8 cellular contexts compared by ENCODE assay signal in the genomic region with DNA sequence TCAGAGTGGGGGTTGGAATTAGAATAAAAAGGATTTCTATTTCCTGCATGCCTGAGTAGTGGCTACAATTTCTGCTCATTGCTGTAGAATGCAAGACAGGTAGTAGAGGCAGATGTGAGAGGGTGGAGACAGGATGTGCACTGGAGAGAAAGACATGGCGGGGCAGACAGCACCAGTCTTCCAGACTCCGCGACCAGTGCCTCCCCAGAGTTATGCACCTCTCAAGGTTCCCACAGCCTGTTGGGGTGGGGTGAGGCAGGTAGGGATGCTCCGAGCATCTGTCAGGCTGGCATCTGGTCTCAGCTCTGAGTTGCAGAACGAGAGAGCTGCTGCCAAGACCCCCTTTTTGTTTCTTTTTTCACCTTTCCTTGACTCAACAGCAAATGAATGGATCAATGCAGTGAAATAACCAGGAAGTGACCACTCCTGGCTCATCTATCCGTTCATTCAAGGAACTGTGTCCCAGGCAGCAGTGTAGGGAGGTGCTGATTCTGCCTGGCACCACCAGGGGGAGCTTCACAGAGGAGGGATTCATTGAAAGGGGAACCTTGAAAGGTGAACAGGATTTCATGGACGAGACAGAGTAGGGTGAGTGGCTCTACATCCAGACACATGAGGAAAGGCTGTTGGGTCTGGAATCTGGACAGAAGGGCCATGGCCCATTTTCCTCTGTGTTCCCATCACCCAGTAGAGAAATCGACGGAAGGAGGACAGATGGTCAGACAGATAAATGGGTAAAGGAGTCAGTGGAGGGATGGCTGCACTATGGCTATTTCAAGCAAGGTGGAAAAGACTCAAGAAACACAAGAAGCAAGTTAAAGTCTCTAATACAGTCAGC. TPM values are rescaled to one million over a fixed set of nuclear protein-coding genes. Genes with fewer than 3 reads are reported as not detected.
DNase-seq lines count a peak whose midpoint lies in the region; ATAC-seq, FAIRE-seq and TF ChIP-seq lines count a peak whose summit lies in the region.

No MANE protein-coding gene starts in this region.

- no peak overlapping the region for H3K9ac ChIP-seq in SU-DHL-6 (ENCODE audit: low read length)

- H3K36me3 ChIP-seq in SU-DHL-6 (ENCODE audit: low read length) (no peaks in the 10 kb centered on the region), ascending aorta (no peaks in the 10 kb centered on the region), small intestine (ENCODE audit: control insufficient read depth in 2 of 2, insufficient read depth in 2 of 2, low read length in 2 of 2) (no peaks in the 10 kb centered on the region)

- no peak overlapping the region for H3K4me2 ChIP-seq in SU-DHL-6 (ENCODE audit: low read depth, low read length, poor library complexity, severe bottlenecking)

- H2AFZ ChIP-seq in SU-DHL-6 (ENCODE audit: low read depth, low read length, severe bottlenecking), result no peak overlapping the region

- H3F3A ChIP-seq in SU-DHL-6 (ENCODE audit: insufficient read depth), result no peaks in the 10 kb centered on the region

- no peaks in the 10 kb centered on the region for H4K20me1 ChIP-seq in SU-DHL-6 (ENCODE audit: low read depth, low read length)

- peak; percentile 64 to 69 for ATAC-seq in right cardiac atrium

- H3K27me3 ChIP-seq in SU-DHL-6 (ENCODE audit: low read length) (no peaks in the 10 kb centered on the region), ascending aorta (no peaks in the 10 kb centered on the region), right cardiac atrium (ENCODE audit: control insufficient read depth, insufficient read depth) (no peaks in the 10 kb centered on the region), small intestine (ENCODE audit: control insufficient read depth in 2 of 2, insufficient read depth in 2 of 2, low read length in 2 of 2) (no peaks in the 10 kb centered on the region)

- TF ChIP-seq CTCF in SU-DHL-6 (IDR thresholded peaks at IDR 0.05; ENCODE audit: insufficient read depth, low read length, poor library complexity, severe bottlenecking) (peak; percentile 91), ascending aorta (IDR thresholded peaks at IDR 0.05) (peak; percentile 27 to 79 (median 69))

- DNase-seq in CMK (ENCODE audit: low read depth) (peak; percentile 20), GM19240 (ENCODE audit: insufficient read length, low spot score) (peak; percentile 58), KG1 (lab: John Stamatoyannopoulos, UW) (peak; percentile 31), ascending aorta (ENCODE audit: low spot score in 2 of 2) (peak in 1 of 2 donors; percentile 63), right cardiac atrium (peak in 2 of 3 donors; percentile 41 to 69), small intestine (peak; percentile 66), amniotic stem cell (lab: John Stamatoyannopoulos, UW) (no peak)

- H3K4me3 ChIP-seq in SU-DHL-6 (ENCODE audit: insufficient read depth, low read length, poor library complexity, severe bottlenecking) (no peak overlapping the region), ascending aorta (no peak overlapping the region), right cardiac atrium (ENCODE audit: low read length) (no peak overlapping the region), small intestine (ENCODE audit: low read depth in 1 of 2, low read length in 2 of 2) (no peak overlapping the region)

- no peaks in the 10 kb centered on the region for H3K79me2 ChIP-seq in SU-DHL-6 (ENCODE audit: insufficient read depth, low read length)

- 33% methylated on average over 9 of the region's 9 CpGs for WGBS in right cardiac atrium
- 38 to 56% (median 46%) methylated on average over 9 of the region's 9 CpGs for WGBS in small intestine, 3 donors

- H3K9me2 ChIP-seq in SU-DHL-6 (replicated peaks; ENCODE audit: insufficient read depth, low read length), result no peaks in the 10 kb centered on the region

- H3K4me1 ChIP-seq in ascending aorta (no peaks in the 10 kb centered on the region), right cardiac atrium (ENCODE audit: control insufficient read depth, insufficient read depth, low read length) (no peaks in the 10 kb centered on the region), small intestine (ENCODE audit: control insufficient read depth in 2 of 2, insufficient read depth in 1 of 2, low read depth in 1 of 2, low read length in 1 of 2) (no peaks in the 10 kb centered on the region)

- H3K27ac ChIP-seq in SU-DHL-6 (ENCODE audit: low read depth, low read length), result no peak overlapping the region
- no peak overlapping the region for H3K27ac ChIP-seq in ascending aorta
- no peak overlapping the region for H3K27ac ChIP-seq in right cardiac atrium (ENCODE audit: low read length)
- H3K27ac ChIP-seq in small intestine (ENCODE audit: low read depth in 1 of 2, low read length in 1 of 2), result no peak overlapping the region

- intact Hi-C loops in ascending aorta (cut with DNase I) (loop anchor here (5.0 to 10.0 kb wide), 2 partner anchors 56 to 472 kb away; partner anchors contain the start of genes ERCC6 and WASHC2A), right cardiac atrium (cut with DNase I) (loop anchor here in 3 of 4 donors (5.0 to 10.0 kb wide), 2 partner anchors 629 to 632 kb away; no protein-coding TSS in a partner anchor)

- FAIRE-seq in small intestine (lab: Jason Lieb, UNC), result no peak

- H3K9me3 ChIP-seq in SU-DHL-6 (ENCODE audit: insufficient read depth, low read length) (no peaks in the 10 kb centered on the region), ascending aorta (no peaks in the 10 kb centered on the region), right cardiac atrium (ENCODE audit: control insufficient read depth, low read length) (no peaks in the 10 kb centered on the region), small intestine (ENCODE audit: control insufficient read depth, low read depth) (no peaks in the 10 kb centered on the region)

RNA-seq across cellular contexts. Expression of gene SLC18A3, which starts 17.2 kb away (rescaled TPM):
- total RNA-seq in ascending aorta (not detected), right cardiac atrium (under 1 TPM in 1 of 4 donors, not detected in 3; 0.14 TPM)
- polyA plus RNA-seq in right cardiac atrium (0.23 TPM), small intestine (1 to 10 TPM in 1 of 3 donors, not detected in 2; 2.7 TPM)

RNA-seq across cellular contexts. Expression of gene CHAT, which starts 20.9 kb away (rescaled TPM):
- not detected for total RNA-seq in ascending aorta
- total RNA-seq in right cardiac atrium, result not detected
- polyA plus RNA-seq in right cardiac atrium, result not detected
- under 1 TPM in 2 of 3 donors, not detected in 1; 0.81 to 0.85 TPM for polyA plus RNA-seq in small intestine

RNA-seq across cellular contexts. Expression of gene ERCC6, which starts 54.0 kb away (rescaled TPM):
- 16.2 TPM for total RNA-seq in ascending aorta
- total RNA-seq in right cardiac atrium, result 10 to 100 TPM; 16.5 to 25.5 (median 20.4) TPM
- 4.6 TPM for polyA plus RNA-seq in right cardiac atrium
- polyA plus RNA-seq in small intestine, result 1 to 10 TPM; 3.5 to 5.4 (median 4.7) TPM
